ENCODE assay signal across 1 cellular context in genomic region chr6:106797186-106797585, GRCh38.
TF ChIP-seq lines count a peak whose summit lies in the region.

No MANE protein-coding gene starts in this region.

TF ChIP-seq in A549, 52 proteins besides CTCF, POLR2A, EP300 and RAD21 (continued from another document):
- no peak for TF ChIP-seq REST (IDR thresholded peaks at IDR 0.05)
- no peak for TF ChIP-seq KDM1A (IDR thresholded peaks at IDR 0.05; ENCODE audit: low read depth)
- no peak for TF ChIP-seq NR3C1 (IDR thresholded peaks at IDR 0.05)
- TF ChIP-seq RCOR1 (IDR thresholded peaks at IDR 0.05; ENCODE audit: low read depth, low read length), result no peak
- TF ChIP-seq, protein P1, sequence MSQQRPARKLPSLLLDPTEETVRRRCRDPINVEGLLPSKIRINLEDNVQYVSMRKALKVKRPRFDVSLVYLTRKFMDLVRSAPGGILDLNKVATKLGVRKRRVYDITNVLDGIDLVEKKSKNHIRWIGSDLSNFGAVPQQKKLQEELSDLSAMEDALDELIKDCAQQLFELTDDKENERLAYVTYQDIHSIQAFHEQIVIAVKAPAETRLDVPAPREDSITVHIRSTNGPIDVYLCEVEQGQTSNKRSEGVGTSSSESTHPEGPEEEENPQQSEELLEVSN (IDR thresholded peaks at IDR 0.05; ENCODE audit: borderline replicate concordance, low read depth), result no peak
- no peak for TF ChIP-seq HES2 (IDR thresholded peaks at IDR 0.05)
- TF ChIP-seq ZC3H11A (IDR thresholded peaks at IDR 0.05), result no peak
